1 cellular context compared by ENCODE assay signal in the genomic region with DNA sequence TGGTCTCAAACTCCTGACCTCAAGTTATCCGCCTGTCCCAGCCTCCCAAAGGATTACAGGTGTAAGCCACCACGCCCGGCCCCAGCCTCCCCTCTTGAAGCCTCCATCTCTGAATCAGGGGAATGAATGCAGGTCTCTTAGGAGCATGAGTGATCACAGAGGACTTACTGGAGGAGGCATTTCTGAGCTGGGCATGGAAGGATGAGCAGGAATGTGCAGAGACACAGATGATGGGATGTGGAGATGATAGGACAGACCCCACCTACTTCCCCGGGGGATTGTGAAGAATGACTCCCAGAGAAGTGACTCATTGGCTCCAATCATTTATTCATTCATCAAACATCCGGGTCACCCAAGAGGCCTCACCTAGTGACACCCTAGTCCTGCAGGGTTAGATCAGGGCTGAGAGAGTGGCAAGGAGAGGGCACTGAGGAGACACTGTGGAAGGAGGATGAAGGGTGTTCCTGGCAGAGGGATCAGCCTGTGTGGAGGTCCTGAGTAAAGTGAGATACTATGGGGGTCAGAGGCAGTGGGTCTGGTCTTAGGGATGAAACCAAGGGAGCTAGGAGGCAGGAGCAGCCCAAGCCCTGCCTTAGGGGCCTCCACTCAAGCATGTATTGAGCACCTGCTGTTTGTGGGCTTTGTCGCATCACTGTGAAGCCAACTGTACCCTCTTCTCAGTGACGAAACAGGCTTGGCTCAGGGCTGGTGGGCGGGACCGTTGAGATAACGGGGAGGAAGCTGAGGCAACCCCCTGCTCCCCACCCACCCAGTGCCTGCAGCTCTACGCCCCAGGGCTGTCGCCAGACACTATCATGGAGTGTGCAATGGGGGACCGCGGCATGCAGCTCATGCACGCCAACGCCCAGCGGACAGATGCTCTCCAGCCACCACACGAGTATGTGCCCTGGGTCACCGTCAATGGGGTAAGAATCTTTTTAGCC.
TF ChIP-seq lines count a peak whose summit lies in the region.

No MANE protein-coding gene starts in this region.

TF ChIP-seq in IMR-90, 13 proteins besides CTCF, POLR2A, EP300 and RAD21:
- TF ChIP-seq RCOR1 (IDR thresholded peaks at IDR 0.05; ENCODE audit: insufficient replicate concordance, low read length) (no peak), SMC3 (IDR thresholded peaks at IDR 0.05; ENCODE audit: low read depth, low read length) (no peak)
- TF ChIP-seq, protein P1, sequence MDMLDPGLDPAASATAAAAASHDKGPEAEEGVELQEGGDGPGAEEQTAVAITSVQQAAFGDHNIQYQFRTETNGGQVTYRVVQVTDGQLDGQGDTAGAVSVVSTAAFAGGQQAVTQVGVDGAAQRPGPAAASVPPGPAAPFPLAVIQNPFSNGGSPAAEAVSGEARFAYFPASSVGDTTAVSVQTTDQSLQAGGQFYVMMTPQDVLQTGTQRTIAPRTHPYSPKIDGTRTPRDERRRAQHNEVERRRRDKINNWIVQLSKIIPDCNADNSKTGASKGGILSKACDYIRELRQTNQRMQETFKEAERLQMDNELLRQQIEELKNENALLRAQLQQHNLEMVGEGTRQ (IDR thresholded peaks at IDR 0.05; ENCODE audit: low read depth, low read length), result no peak
